In the genomic region with DNA sequence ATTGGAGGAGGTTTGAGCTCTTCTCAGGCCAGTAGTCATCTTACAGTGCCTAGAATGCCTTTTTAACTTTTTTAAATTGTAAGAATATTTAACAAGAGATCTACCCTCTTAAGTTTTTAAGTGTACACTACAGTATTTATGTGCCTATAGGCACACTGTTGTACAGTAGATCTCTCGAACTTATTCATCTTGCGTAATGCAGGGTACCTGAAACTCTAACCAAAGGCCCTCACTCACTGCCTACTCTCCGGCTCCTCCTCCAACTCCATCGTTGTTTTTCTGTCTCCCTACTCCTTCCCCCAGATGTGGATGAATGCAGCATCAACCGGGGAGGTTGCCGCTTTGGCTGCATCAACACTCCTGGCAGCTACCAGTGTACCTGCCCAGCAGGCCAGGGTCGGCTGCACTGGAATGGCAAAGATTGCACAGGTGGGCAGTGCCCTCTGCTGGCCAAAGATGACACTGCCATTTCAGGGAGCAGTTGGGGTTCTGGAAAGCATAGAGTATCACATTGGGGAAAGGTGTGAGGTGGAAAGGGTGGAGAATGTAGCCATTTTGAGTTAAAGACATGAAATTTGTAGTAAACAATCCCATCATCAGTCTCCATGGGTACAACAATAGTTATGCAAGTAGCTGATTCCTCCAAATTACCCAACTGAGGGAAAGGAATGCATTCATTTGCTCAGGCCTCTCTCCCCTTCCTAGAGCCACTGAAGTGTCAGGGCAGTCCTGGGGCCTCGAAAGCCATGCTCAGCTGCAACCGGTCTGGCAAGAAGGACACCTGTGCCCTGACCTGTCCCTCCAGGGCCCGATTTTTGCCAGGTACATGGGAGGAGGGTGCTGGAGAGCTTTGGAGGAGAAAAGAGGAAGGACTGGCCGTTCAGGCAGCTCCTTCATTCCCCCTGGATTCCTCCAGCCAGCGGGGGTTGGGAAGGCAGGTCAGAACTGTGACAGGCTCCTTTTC, we compare ENCODE assay signal across 7 cellular contexts. TPM values are rescaled to one million over a fixed set of nuclear protein-coding genes. Genes with fewer than 3 reads are reported as not detected.
DNase-seq lines count a peak whose midpoint lies in the region; ATAC-seq and TF ChIP-seq lines count a peak whose summit lies in the region.

No MANE protein-coding gene starts in this region.

- no peaks in the 10 kb centered on the region for H3K9me3 Mint-ChIP-seq in activated naive CD8-positive, alpha-beta T cell treated with anti-CD3 and anti-CD28 coated beads, Interleukin-2, amount 50 U/mL, for 24 hours

- peaks cover 9% of the 10 kb centered on the region; the same call in 1 of the 2 replicates for H3K36me3 ChIP-seq in MG63

- DNase-seq in MG63 (peak; percentile 80), T follicular helper cell (ENCODE audit: low read depth) (peak; percentile 52), left ventricle myocardium superior (peak; percentile 85), retinal pigment epithelial cell (ENCODE audit: low read depth) (no peak)
- peak; percentile 78 for DNase-seq in activated naive CD8-positive, alpha-beta T cell treated with anti-CD3 and anti-CD28 coated beads, Interleukin-2, amount 50 U/mL, for 24 hours

- H3K27ac Mint-ChIP-seq in activated naive CD8-positive, alpha-beta T cell treated with anti-CD3 and anti-CD28 coated beads, Interleukin-2, amount 50 U/mL, for 24 hours, result no peak overlapping the region

- H3K4me3 ChIP-seq in MG63 (no peak overlapping the region), retinal pigment epithelial cell (ENCODE audit: low read length) (no peak overlapping the region)

- no peaks in the 10 kb centered on the region for H3K36me3 Mint-ChIP-seq in activated naive CD8-positive, alpha-beta T cell treated with anti-CD3 and anti-CD28 coated beads, Interleukin-2, amount 50 U/mL, for 24 hours (ENCODE audit: low read depth)

- no peaks in the 10 kb centered on the region for H3K27me3 Mint-ChIP-seq in activated naive CD8-positive, alpha-beta T cell treated with anti-CD3 and anti-CD28 coated beads, Interleukin-2, amount 50 U/mL, for 24 hours

- H3K4me1 Mint-ChIP-seq in activated naive CD8-positive, alpha-beta T cell treated with anti-CD3 and anti-CD28 coated beads, Interleukin-2, amount 50 U/mL, for 24 hours, result no peaks in the 10 kb centered on the region

- H3K4me3 Mint-ChIP-seq in activated naive CD8-positive, alpha-beta T cell treated with anti-CD3 and anti-CD28 coated beads, Interleukin-2, amount 50 U/mL, for 24 hours, result no peak overlapping the region

- peak; percentile 99 for TF ChIP-seq CTCF in GM12873 (IDR thresholded peaks at IDR 0.05; ENCODE audit: insufficient read depth, low read depth, low read length, missing control alignments)
- TF ChIP-seq CTCF in retinal pigment epithelial cell (conservative IDR thresholded peaks at IDR 0.05; ENCODE audit: low read depth, low read length), result peak; percentile 99

- intact Hi-C loops in left ventricle myocardium superior (cut with micrococcal nuclease), result loop anchor here (5.0 kb wide), 1 partner anchor 94 kb away; no protein-coding TSS in a partner anchor

- ATAC-seq in activated naive CD8-positive, alpha-beta T cell treated with anti-CD3 and anti-CD28 coated beads, Interleukin-2, amount 50 U/mL, for 24 hours, result peak; percentile 53
- ATAC-seq in left ventricle myocardium superior, result peak; percentile 25
- ATAC-seq in HG02642 (IDR thresholded peaks at IDR 0.05; ENCODE audit: poor library complexity, unreplicated experiment), result no peak

- H3K27me3 ChIP-seq in MG63, result no peaks in the 10 kb centered on the region

- no peaks in the 10 kb centered on the region for H3K9me3 ChIP-seq in MG63

RNA-seq across cellular contexts. Expression of a gene that starts 18.4 kb away (rescaled TPM):
- 14.2 and 14.9 TPM in 2 replicates for total RNA-seq in MG63 (2014; rRNA removed; shearing (Covaris generic); ENCODE audit: low replicate concordance)
- total RNA-seq in left ventricle myocardium superior, result 44.1 TPM

RNA-seq across cellular contexts. Expression of a gene that starts 27.4 kb away (rescaled TPM):
- total RNA-seq in MG63 (2014; rRNA removed; shearing (Covaris generic); ENCODE audit: low replicate concordance), result 2.5 and 4.2 TPM in 2 replicates
- total RNA-seq in left ventricle myocardium superior, result 3.5 TPM

RNA-seq across cellular contexts. Expression of a gene that starts 56.5 kb away (rescaled TPM):
- total RNA-seq in MG63 (2014; rRNA removed; shearing (Covaris generic); ENCODE audit: low replicate concordance), result 0.33 TPM in 1 of 2 replicates, not detected in the other
- total RNA-seq in left ventricle myocardium superior, result 1.8 TPM
